Comparison of ENCODE assay signal across 18 cellular contexts in the genomic region with DNA sequence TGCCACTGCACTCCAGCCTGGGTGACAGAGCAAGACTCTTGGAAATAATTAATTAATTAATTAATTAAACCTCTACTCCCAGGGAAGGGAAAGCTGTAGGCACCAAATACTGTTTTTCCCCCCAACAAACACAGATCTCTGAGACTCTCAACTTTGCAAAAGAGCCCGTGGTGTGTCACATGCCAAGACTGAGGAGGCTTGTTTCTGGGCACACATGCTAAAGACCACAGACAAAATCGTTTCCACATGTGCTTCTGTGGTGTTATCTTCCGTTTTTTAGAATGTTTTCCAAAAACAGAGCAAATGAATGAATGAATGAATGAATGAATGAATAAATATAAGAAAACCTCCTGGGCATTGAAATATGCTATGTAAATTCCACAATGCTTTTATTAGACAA. TPM values are rescaled to one million over a fixed set of nuclear protein-coding genes. Genes with fewer than 3 reads are reported as not detected.
DNase-seq lines count a peak whose midpoint lies in the region; ATAC-seq and TF ChIP-seq lines count a peak whose summit lies in the region.
"Had no signal": no experiment of that assay in that cellular context is flagged by ENCODE, and none has a peak within 500 bp of the region (broad histone marks: within the 10 kb centered on the region; RNA-seq: fewer than 3 reads in every experiment).

No MANE protein-coding gene starts in this region.

- H4K5ac ChIP-seq in IMR-90 (ENCODE audit: low read depth, low read length): 0 out of 2 replicates have a peak overlapping the region, but pooled peaks have one; percentile 54

- no peaks in the 10 kb centered on the region for H3K9me1 ChIP-seq in IMR-90 (ENCODE audit: insufficient read depth, low read length)

- POLR2A ChIA-PET in IMR-90 (lab: Charles Lee; ENCODE audit: unreplicated experiment): interaction anchor here (0.7 kb wide), 1 partner anchor 456 kb away, joined by 3 read pairs; no protein-coding TSS in a partner anchor

- H3K4me1 ChIP-seq in IMR-90 (ENCODE audit: control insufficient read depth, insufficient read depth, low read length): peaks cover 3% of the 10 kb centered on the region
- no peaks in the 10 kb centered on the region for H3K4me1 ChIP-seq in endodermal cell (ENCODE audit: control insufficient read depth, insufficient read depth, low read length)
- H3K4me1 ChIP-seq: BLaER1 had no signal

- no peak overlapping the region for H2AK9ac ChIP-seq in IMR-90 (replicated peaks; ENCODE audit: low read depth, low read length, poor library complexity)

- no peak overlapping the region for H4K8ac ChIP-seq in IMR-90 (ENCODE audit: low read depth in 2 of 2, low read length in 2 of 2)

- no peak overlapping the region for H2AFZ ChIP-seq in IMR-90 (replicated peaks; ENCODE audit: low read length, poor library complexity)

- no peak overlapping the region for H3K56ac ChIP-seq in IMR-90 (ENCODE audit: extremely low read depth, insufficient read depth, low read length)

- H3K4me3 Mint-ChIP-seq in type B pancreatic cell: no peak overlapping the region
- no peak overlapping the region for H3K4me3 Mint-ChIP-seq in endodermal cell
- H3K4me3 Mint-ChIP-seq: CD14-positive monocyte; CD4-positive, alpha-beta memory T cell; HFFc6; IgD-negative memory B cell had no signal

- H4K20me1 ChIP-seq in IMR-90 (ENCODE audit: insufficient read depth, low read length): no peaks in the 10 kb centered on the region
- H4K20me1 ChIP-seq: BLaER1 had no signal

- intact Hi-C loops in IMR-90 (cut with micrococcal nuclease): no loop called here

- no CpG with 5 or more reads among the region's 3 CpGs for WGBS in IMR-90 (ENCODE audit: extremely low coverage in 2 of 2, insufficient read length in 1 of 2), 2 experiments
- 63 to 64% methylated on average over 3 of the region's 3 CpGs for WGBS in endodermal cell (ENCODE audit: insufficient coverage in 1 of 2, insufficient read length in 1 of 2), 2 experiments

- H3K23ac ChIP-seq in IMR-90 (ENCODE audit: low read depth, low read length): no peak overlapping the region

- no peaks in the 10 kb centered on the region for H3K4me1 Mint-ChIP-seq in type B pancreatic cell (ENCODE audit: unreplicated experiment)
- no peaks in the 10 kb centered on the region for H3K4me1 Mint-ChIP-seq in endodermal cell
- H3K4me1 Mint-ChIP-seq: CD4-positive, alpha-beta memory T cell; IgD-negative memory B cell had no signal

- peak overlapping the region; percentile 15; the same call in 1 of the 2 replicates for H3K4ac ChIP-seq in IMR-90 (ENCODE audit: low read depth, low read length)

- no peak for TF ChIP-seq RAD21 in IMR-90 (IDR thresholded peaks at IDR 0.05; ENCODE audit: low read length)

- CTCF ChIA-PET in IMR-90 (lab: Yijun Ruan, JAX): no interaction called here

- no TSS peak for BruUV-seq in IMR-90 (replicated peaks; lab: Mats Ljungman, UMichigan)

- peak overlapping the region; percentile 96 for H3K18ac ChIP-seq in IMR-90 (ENCODE audit: low read depth, low read length)

- H3K27me3 Mint-ChIP-seq in type B pancreatic cell (peaks cover 3% of the 10 kb centered on the region), endodermal cell (ENCODE audit: insufficient read depth) (no peaks in the 10 kb centered on the region)

- H3K36me3 ChIP-seq in IMR-90 (ENCODE audit: control insufficient read depth, insufficient read depth, low read length) (no peaks in the 10 kb centered on the region), endodermal cell (ENCODE audit: control insufficient read depth, insufficient read depth, low read length) (no peaks in the 10 kb centered on the region)
- H3K36me3 ChIP-seq: BLaER1 had no signal

- H3K4me3 ChIP-seq in IMR-90 (ENCODE audit: insufficient read depth, low read depth, low read length) (no peak overlapping the region), fibroblast of the aortic adventitia (ENCODE audit: low read depth, low read length) (no peak overlapping the region), endodermal cell (ENCODE audit: low read length) (no peak overlapping the region)
- H3K4me3 ChIP-seq: BLaER1 had no signal

- H3K27ac ChIP-seq in IMR-90 (ENCODE audit: insufficient read depth, low read length) (no peak overlapping the region), endodermal cell (ENCODE audit: low read depth, low read length) (no peak overlapping the region)
- H3K27ac ChIP-seq: BLaER1 had no signal

- H2BK120ac ChIP-seq in IMR-90 (ENCODE audit: low read depth, low read length): no peak overlapping the region

- H3K9ac ChIP-seq in IMR-90 (ENCODE audit: low read depth, low read length) (no peak overlapping the region), endodermal cell (ENCODE audit: extremely low read depth, low read length, poor library complexity, severe bottlenecking) (no peak overlapping the region)
- H3K9ac ChIP-seq: BLaER1 had no signal

- no peak overlapping the region for H2BK20ac ChIP-seq in IMR-90 (ENCODE audit: low read depth, low read length)

- no peak overlapping the region for H4K91ac ChIP-seq in IMR-90 (ENCODE audit: insufficient read depth, low read depth, low read length)

- H2BK5ac ChIP-seq in IMR-90 (ENCODE audit: low read depth, low read length, poor library complexity, severe bottlenecking): no peak overlapping the region

- H3K9me3 ChIP-seq in IMR-90 (ENCODE audit: control insufficient read depth, insufficient read depth, low read length) (peaks cover 14% of the 10 kb centered on the region), endodermal cell (ENCODE audit: control insufficient read depth, low read length) (peaks cover 13% of the 10 kb centered on the region)

- H3K27ac Mint-ChIP-seq in type B pancreatic cell (no peak overlapping the region), endodermal cell (no peak overlapping the region)
- H3K27ac Mint-ChIP-seq: CD14-positive monocyte; CD4-positive, alpha-beta memory T cell; HFFc6; IgD-negative memory B cell had no signal

- H3K9me3 Mint-ChIP-seq in type B pancreatic cell (peaks cover 16% of the 10 kb centered on the region), endodermal cell (peaks cover 17% of the 10 kb centered on the region)

- in situ Hi-C loops in IMR-90 (cut with MboI; ENCODE audit: low sequenced_read_pairs): no loop called here

- no peak overlapping the region for H2AK5ac ChIP-seq in IMR-90 (ENCODE audit: low read depth, low read length)

- H3K27me3 ChIP-seq in IMR-90 (ENCODE audit: control insufficient read depth, insufficient read depth, low read length) (no peaks in the 10 kb centered on the region), endodermal cell (ENCODE audit: control insufficient read depth, insufficient read depth, low read length, poor library complexity, severe bottlenecking) (no peaks in the 10 kb centered on the region)
- H3K27me3 ChIP-seq: BLaER1 had no signal

- DNase-seq in IMR-90 (no peak), epidermal melanocyte (ENCODE audit: insufficient read length, low spot score) (peak; percentile 28), fibroblast of the aortic adventitia (ENCODE audit: low read depth) (peak; percentile 34), activated T-cell treated with anti-CD3 and anti-CD28 coated beads for 4 hours (no peak), type B pancreatic cell (ENCODE audit: extremely low spot score, unreplicated experiment) (no peak), endodermal cell (no peak)
- DNase-seq: ACHN; CD4-positive, alpha-beta memory T cell; DMS153; DMS79; GDM1; GOT3; H7; HFFc6 had no signal

- peaks cover 6% of the 10 kb centered on the region for H3K36me3 Mint-ChIP-seq in type B pancreatic cell
- no peaks in the 10 kb centered on the region for H3K36me3 Mint-ChIP-seq in endodermal cell (ENCODE audit: low read depth)
- H3K36me3 Mint-ChIP-seq: IgD-negative memory B cell had no signal

- H2BK15ac ChIP-seq in IMR-90 (ENCODE audit: low read depth, low read length): no peak overlapping the region

- TF ChIP-seq CTCF in IMR-90 (conservative IDR thresholded peaks at IDR 0.05; ENCODE audit: low read depth, low read length): no peak
- TF ChIP-seq CTCF in fibroblast of the aortic adventitia (IDR thresholded peaks at IDR 0.05; ENCODE audit: insufficient read depth, low read length): no peak
- TF ChIP-seq CTCF in type B pancreatic cell (conservative IDR thresholded peaks at IDR 0.05): no peak
- no peak for TF ChIP-seq CTCF in endodermal cell (conservative IDR thresholded peaks at IDR 0.05)

- no peaks in the 10 kb centered on the region for H3K79me1 ChIP-seq in IMR-90 (ENCODE audit: low read depth in 1 of 2, low read length in 2 of 2)

- dilution Hi-C loops in IMR-90 (cut with HindIII; ENCODE audit: low sequenced_read_pairs, unreplicated experiment): no loop called here

- no peak overlapping the region for H3K4me2 ChIP-seq in IMR-90 (ENCODE audit: low read depth, low read length)
- H3K4me2 ChIP-seq: BLaER1 had no signal

- TF ChIP-seq POLR2A in IMR-90 (IDR thresholded peaks at IDR 0.05; ENCODE audit: low read depth, low read length): no peak

- no peak overlapping the region for H3K14ac ChIP-seq in IMR-90 (replicated peaks; ENCODE audit: low read depth, low read length)

- no peak for ATAC-seq in IMR-90 (ENCODE audit: low read depth)
- ATAC-seq: HCT116 had no signal

TF ChIP-seq in IMR-90, 13 proteins besides CTCF, POLR2A, EP300 and RAD21:
- TF ChIP-seq MAZ (IDR thresholded peaks at IDR 0.05; ENCODE audit: borderline replicate concordance, low read depth, low read length) (no peak), RFX5 (IDR thresholded peaks at IDR 0.05; ENCODE audit: low read depth, low read length) (no peak), NFE2L2 (IDR thresholded peaks at IDR 0.05; ENCODE audit: low read depth, low read length) (no peak), USF2 (IDR thresholded peaks at IDR 0.05; ENCODE audit: low read depth, low read length) (no peak), FOS (IDR thresholded peaks at IDR 0.05; ENCODE audit: low read depth, low read length) (no peak)

RNA-seq across cellular contexts. Expression of gene ATXN1, which starts 55.6 kb away (rescaled TPM):
- total RNA-seq in IMR-90 (2012; rRNA removed): 11.1 and 13.9 TPM in 2 replicates
- polyA plus RNA-seq in IMR-90 (2012; rRNA removed): 7.3 and 9.7 TPM in 2 replicates
- 3.4 and 8.9 TPM in 2 replicates for polyA plus RNA-seq in IMR-90 (2012; cell fraction: cytosol; rRNA removed)
- 20.5 and 29.3 TPM in 2 replicates for polyA plus RNA-seq in IMR-90 (2012; cell fraction: nucleus; rRNA removed; ENCODE audit: low replicate concordance)
- 31.8 and 39.3 TPM in 2 replicates for total RNA-seq in fibroblast of the aortic adventitia (ENCODE audit: low replicate concordance)
- 33.7 and 35.1 TPM in 2 replicates for total RNA-seq in type B pancreatic cell (ENCODE audit: low replicate concordance)
- 10 to 100 TPM; 10.4 to 15.9 TPM for total RNA-seq in endodermal cell
- polyA plus RNA-seq in endodermal cell (2013, experiment 1 of 2): 4.0 TPM
- 4.2 TPM for polyA plus RNA-seq in endodermal cell (2013, experiment 2 of 2)

Comparison
In these comparisons a context has a peak if more than half of its experiments do, and no peak if none do; other contexts are left out.
1. DNase-seq: peak in epidermal melanocyte (single experiment) and fibroblast of the aortic adventitia (single experiment); none in IMR-90 (single experiment), activated T-cell treated with anti-CD3 and anti-CD28 coated beads for 4 hours (single experiment), type B pancreatic cell (single experiment) and endodermal cell (single experiment).